8 cellular contexts compared by ENCODE assay signal in the genomic region with DNA sequence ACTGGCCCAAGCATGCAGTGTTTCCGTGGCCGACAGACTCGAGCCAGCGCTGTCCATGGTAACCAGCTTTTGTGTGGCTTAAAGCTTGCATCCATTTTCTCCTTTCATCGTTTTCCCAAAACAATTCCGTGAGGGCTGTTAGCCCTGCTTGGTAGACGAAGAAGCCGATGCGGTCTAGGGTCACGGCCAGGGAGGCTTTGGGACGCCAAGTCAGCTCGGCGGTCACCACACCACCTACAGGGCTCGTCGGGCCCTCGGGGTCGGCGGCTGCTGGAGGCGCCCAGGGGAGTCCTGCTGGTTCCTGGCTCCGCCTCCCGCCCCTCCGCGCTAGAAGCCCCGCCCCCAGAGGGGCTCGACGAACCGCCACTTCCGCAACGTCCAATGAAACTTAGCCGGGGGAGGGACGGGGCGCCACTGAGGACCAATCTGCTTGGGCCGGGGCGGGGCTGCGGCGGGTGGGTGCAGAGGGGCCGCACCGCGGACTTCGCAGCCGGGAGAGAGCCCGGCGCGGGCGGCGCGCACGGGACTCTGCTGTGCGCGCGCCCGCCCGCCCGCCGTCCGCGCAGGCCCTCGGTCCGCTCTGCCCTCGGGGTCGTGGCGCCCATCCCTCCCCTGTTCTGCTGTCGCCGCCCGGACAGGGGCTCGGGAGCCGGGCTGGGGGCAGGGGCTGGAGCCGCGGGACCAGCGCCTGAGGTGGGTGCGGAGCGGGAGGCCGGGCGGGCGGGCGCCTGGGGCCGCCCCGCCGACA. TPM values are rescaled to one million over a fixed set of nuclear protein-coding genes. Genes with fewer than 3 reads are reported as not detected.
DNase-seq lines count a peak whose midpoint lies in the region; ATAC-seq and TF ChIP-seq lines count a peak whose summit lies in the region.

A gene with protein sequence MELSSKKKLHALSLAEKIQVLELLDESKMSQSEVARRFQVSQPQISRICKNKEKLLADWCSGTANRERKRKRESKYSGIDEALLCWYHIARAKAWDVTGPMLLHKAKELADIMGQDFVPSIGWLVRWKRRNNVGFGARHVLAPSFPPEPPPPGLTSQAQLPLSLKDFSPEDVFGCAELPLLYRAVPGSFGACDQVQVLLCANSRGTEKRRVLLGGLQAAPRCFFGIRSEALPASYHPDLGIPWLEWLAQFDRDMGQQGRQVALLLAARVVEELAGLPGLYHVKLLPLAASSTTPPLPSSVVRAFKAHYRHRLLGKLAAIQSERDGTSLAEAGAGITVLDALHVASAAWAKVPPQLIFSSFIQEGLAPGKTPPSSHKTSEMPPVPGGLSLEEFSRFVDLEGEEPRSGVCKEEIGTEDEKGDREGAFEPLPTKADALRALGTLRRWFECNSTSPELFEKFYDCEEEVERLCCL (plus strand): TSS at position 487 of the 748 bp plus-strand sequence. CDS start 1,058 bp downstream, outside the sequence.

- H3K4me1 ChIP-seq in PC-9 (replicated peaks; ENCODE audit: insufficient read depth) (peaks cover 11% of the 10 kb centered on the region), esophagus muscularis mucosa (peaks cover 27 to 30% (median 27%) of the 10 kb centered on the region in 4 donors)

- H3K27me3 Mint-ChIP-seq in activated T-cell treated with anti-CD3 and anti-CD28 coated beads, Interleukin-2, amount 50 U/mL, for 4 hours (ENCODE audit: low read depth) = no peaks in the 10 kb centered on the region

- H3K9me3 ChIP-seq in PC-9 (ENCODE audit: insufficient read depth, low read depth) (no peaks in the 10 kb centered on the region), esophagus muscularis mucosa (no peaks in the 10 kb centered on the region)

- intact Hi-C loops in PC-9 (cut with micrococcal nuclease; ENCODE audit: unreplicated experiment) = loop anchor here (2.0 kb wide), 1 partner anchor 38 kb away; no protein-coding TSS in a partner anchor
- intact Hi-C loops in esophagus muscularis mucosa (cut with DNase I) = no loop called here

- no peak for TF ChIP-seq EP300 in esophagus muscularis mucosa (IDR thresholded peaks at IDR 0.05)

- H2AFZ ChIP-seq in PC-9 = peak within 1 kb of the TSS; percentile 84

- H3K27me3 ChIP-seq in PC-9 (ENCODE audit: insufficient read depth, low read depth) (no peaks in the 10 kb centered on the region), esophagus muscularis mucosa (peaks cover 0 to 9% (median 0%) of the 10 kb centered on the region in 4 donors)

- H3K36me3 ChIP-seq in PC-9 (ENCODE audit: low read depth) (peaks cover 7% of the 10 kb centered on the region), esophagus muscularis mucosa (peaks cover 29 to 33% (median 32%) of the 10 kb centered on the region in 4 donors)

- no peak for TF ChIP-seq POLR2A in esophagus muscularis mucosa (IDR thresholded peaks at IDR 0.05; ENCODE audit: low read depth)

- H3K27ac ChIP-seq in PC-9 = no peak within 1 kb of the TSS
- peak within 1 kb of the TSS; percentile 71 to 83 (median 78) for H3K27ac ChIP-seq in esophagus muscularis mucosa (replicated peaks in 1 of 4)

- H3K9me2 ChIP-seq in PC-9 (ENCODE audit: insufficient read depth) = no peaks in the 10 kb centered on the region

- H3K9me3 Mint-ChIP-seq in activated T-cell treated with anti-CD3 and anti-CD28 coated beads, Interleukin-2, amount 50 U/mL, for 4 hours = no peaks in the 10 kb centered on the region

- 0% methylated on average over 6 of the region's 79 CpGs for WGBS in esophagus muscularis mucosa

- peaks cover 11% of the 10 kb centered on the region for H3K36me3 Mint-ChIP-seq in activated T-cell treated with anti-CD3 and anti-CD28 coated beads, Interleukin-2, amount 50 U/mL, for 4 hours (ENCODE audit: insufficient read depth)

- peaks cover 11% of the 10 kb centered on the region for H3K4me1 Mint-ChIP-seq in activated T-cell treated with anti-CD3 and anti-CD28 coated beads, Interleukin-2, amount 50 U/mL, for 4 hours (ENCODE audit: low read depth)

- H3F3A ChIP-seq in PC-9 (ENCODE audit: insufficient read depth, low read depth) = peaks cover 43% of the 10 kb centered on the region

- H3K4me3 ChIP-seq in PC-9 (peak within 1 kb of the TSS; percentile 87), esophagus muscularis mucosa (peak within 1 kb of the TSS; percentile 69 to 87 (median 78))

- H4K20me1 ChIP-seq in PC-9 (ENCODE audit: insufficient read depth) = no peaks in the 10 kb centered on the region; the same call in 1 of the 2 replicates

- BruUV-seq in PC-9 (replicated peaks; lab: Mats Ljungman, UMichigan) = no TSS peak

- no peaks in the 10 kb centered on the region for H3K79me2 ChIP-seq in PC-9 (ENCODE audit: low read depth)

- peak; percentile 82 for ATAC-seq in GM21723 (IDR thresholded peaks at IDR 0.05; ENCODE audit: unreplicated experiment)
- ATAC-seq in activated T-cell treated with anti-CD3 and anti-CD28 coated beads, Interleukin-2, amount 50 U/mL, for 4 hours = peak; percentile 98

- H3K4me2 ChIP-seq in PC-9 = peak within 1 kb of the TSS; percentile 100

- peak; percentile 98 for DNase-seq in DMS53 (lab: John Stamatoyannopoulos, UW)
- peak; percentile 93 for DNase-seq in KG1 (lab: John Stamatoyannopoulos, UW)
- DNase-seq in PC-9 = peak; percentile 88 to 99
- DNase-seq in activated T-cell treated with anti-CD3 and anti-CD28 coated beads, Interleukin-2, amount 50 U/mL, for 4 hours = peak; percentile 97
- DNase-seq in esophagus muscularis mucosa (ENCODE audit: extremely low spot score) = peak; percentile 99
- peak; percentile 96 for DNase-seq in myocyte (ENCODE audit: low read depth)
- peak; percentile 97 for DNase-seq in stimulated activated CD8-positive, alpha-beta memory T cell treated with anti-CD3 and anti-CD28 coated beads, Interleukin-7, amount 100 ng/mL, for 24 hours (ENCODE audit: low read depth)

- CTCF ChIA-PET in PC-9 (lab: Charles Lee) = interaction anchor here (0.8 to 2.0 kb wide), 3 partner anchors 79 to 195 kb away, joined by 4 to 9 read pairs (median 8); no protein-coding TSS in a partner anchor

- H3K4me3 Mint-ChIP-seq in activated T-cell treated with anti-CD3 and anti-CD28 coated beads, Interleukin-2, amount 50 U/mL, for 4 hours = peak within 1 kb of the TSS; percentile 81

- POLR2A ChIA-PET in PC-9 (lab: Charles Lee; ENCODE audit: unreplicated experiment) = no interaction called here

- TF ChIP-seq CTCF in PC-9 (conservative IDR thresholded peaks at IDR 0.05) (no peak), esophagus muscularis mucosa (IDR thresholded peaks at IDR 0.05) (peak in 1 of 3 experiments; percentile 11)

RNA-seq across cellular contexts. Expression of the gene that starts here (rescaled TPM):
- total RNA-seq in PC-9 (2021) (1.7 and 1.8 TPM in 2 replicates), esophagus muscularis mucosa (under 1 TPM in 1 of 4 donors, not detected in 3; 0.19 TPM), myocyte (0.72 and 0.73 TPM in 2 replicates)
- total RNA-seq in activated T-cell treated with anti-CD3 and anti-CD28 coated beads, Interleukin-2, amount 50 U/mL, for 4 hours = under 1 TPM; 0.46 to 0.66 (median 0.50) TPM
- polyA plus RNA-seq in myocyte (2012) = 0.20 TPM

Comparison
In these comparisons a context has a peak if more than half of its experiments do, and no peak if none do; other contexts are left out.
1. Peak in DNase-seq and ATAC-seq in activated T-cell treated with anti-CD3 and anti-CD28 coated beads, Interleukin-2, amount 50 U/mL, for 4 hours; RNA of the gene not detected or under 1 TPM.
2. Peak in DNase-seq, H3K4me3 ChIP-seq and H3K27ac ChIP-seq in esophagus muscularis mucosa; RNA of the gene not detected or under 1 TPM.
3. Peak in DNase-seq in myocyte; RNA of the gene not detected or under 1 TPM.